In the genomic region with DNA sequence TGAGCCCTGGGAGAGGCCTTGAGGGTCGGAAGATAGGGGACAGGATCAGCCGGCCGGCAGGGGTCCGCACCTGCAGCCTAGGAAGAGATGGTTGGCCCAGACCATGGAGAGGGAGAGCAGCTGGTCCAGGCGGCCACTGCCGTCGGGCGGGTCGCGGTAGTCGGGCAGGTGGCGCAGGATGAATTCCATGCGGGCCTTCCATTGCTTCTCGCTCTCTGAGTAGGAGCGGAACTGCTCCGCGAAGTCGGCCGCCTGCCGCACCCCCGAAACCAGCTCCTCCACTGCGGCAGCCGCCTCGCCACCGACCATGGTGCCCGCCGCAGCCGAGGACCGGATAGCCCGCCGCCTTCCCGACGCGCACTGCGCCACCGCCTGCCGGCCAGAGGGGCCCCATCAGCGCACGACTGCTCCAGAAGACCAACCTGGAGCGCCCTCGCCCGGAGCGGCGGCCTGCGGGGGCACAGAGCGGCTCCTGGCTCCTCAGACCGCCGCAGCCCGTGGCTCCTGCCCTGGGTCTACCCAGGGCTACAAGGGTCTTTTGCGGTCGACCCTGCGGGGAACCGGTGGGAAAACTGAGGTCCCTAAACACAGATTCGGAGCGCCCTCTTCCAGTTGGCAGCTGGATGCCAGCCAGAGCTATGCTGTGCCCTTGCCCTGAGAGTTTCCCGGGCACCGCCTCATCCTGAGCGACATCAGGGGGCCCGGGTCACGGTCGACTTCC, we compare ENCODE assay signal across 8 cellular contexts. TPM values are rescaled to one million over a fixed set of nuclear protein-coding genes. Genes with fewer than 3 reads are reported as not detected.
DNase-seq lines count a peak whose midpoint lies in the region; ATAC-seq and TF ChIP-seq lines count a peak whose summit lies in the region.

A gene with protein sequence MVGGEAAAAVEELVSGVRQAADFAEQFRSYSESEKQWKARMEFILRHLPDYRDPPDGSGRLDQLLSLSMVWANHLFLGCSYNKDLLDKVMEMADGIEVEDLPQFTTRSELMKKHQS (minus strand): TSS at position 336 of the 721 bp plus-strand sequence. CDS start 27 bp downstream, at position 309.

- no peaks in the 10 kb centered on the region for H3F3A ChIP-seq in PC-9 (ENCODE audit: insufficient read depth, low read depth)

- no peaks in the 10 kb centered on the region for H3K27me3 ChIP-seq in PC-9 (ENCODE audit: insufficient read depth, low read depth)
- H3K27me3 ChIP-seq in esophagus (ENCODE audit: control insufficient read depth in 1 of 2, insufficient read depth in 2 of 2, low read length in 2 of 2), result no peaks in the 10 kb centered on the region
- no peaks in the 10 kb centered on the region for H3K27me3 ChIP-seq in muscle layer of duodenum (ENCODE audit: low read depth, low read length)

- no peaks in the 10 kb centered on the region for H3K9me2 ChIP-seq in PC-9 (ENCODE audit: insufficient read depth)

- peaks cover 24% of the 10 kb centered on the region for H3K79me2 ChIP-seq in PC-9 (ENCODE audit: low read depth)

- no TSS peak for BruUV-seq in PC-9 (replicated peaks; lab: Mats Ljungman, UMichigan)

- POLR2A ChIA-PET in PC-9 (lab: Charles Lee; ENCODE audit: unreplicated experiment), result interaction anchor here (0.6 to 0.7 kb wide), 2 partner anchors 55 to 98 kb away, joined by 3 read pairs; no protein-coding TSS in a partner anchor

- peak within 1 kb of the TSS; percentile 98 for H3K4me2 ChIP-seq in PC-9

- H3K27ac ChIP-seq in PC-9 (no peak within 1 kb of the TSS), esophagus (ENCODE audit: low read depth in 2 of 2, low read length in 1 of 2) (peak within 1 kb of the TSS; percentile 84), muscle layer of duodenum (ENCODE audit: low read length) (peak within 1 kb of the TSS; percentile 90)

- CTCF ChIA-PET in PC-9 (lab: Charles Lee), result interaction anchor here (0.6 to 1.1 kb wide), 4 partner anchors 92 to 326 kb away, joined by 3 read pairs; partner anchors contain the start of gene CAMLG

- peak within 1 kb of the TSS; percentile 98 for H3K4me3 ChIP-seq in PC-9
- peak within 1 kb of the TSS; percentile 81 to 91 for H3K4me3 ChIP-seq in esophagus (ENCODE audit: low read depth in 1 of 2, low read length in 2 of 2)
- H3K4me3 ChIP-seq in muscle layer of duodenum (ENCODE audit: low read depth in 1 of 2, low read length in 2 of 2), result peak within 1 kb of the TSS; percentile 87 to 98

- H3K9me3 ChIP-seq in PC-9 (ENCODE audit: insufficient read depth, low read depth) (no peaks in the 10 kb centered on the region), esophagus (ENCODE audit: control insufficient read depth in 2 of 2, insufficient read depth in 1 of 2, low read depth in 1 of 2, low read length in 1 of 2) (no peaks in the 10 kb centered on the region), muscle layer of duodenum (ENCODE audit: control insufficient read depth in 1 of 2, low read length in 2 of 2) (no peaks in the 10 kb centered on the region)

- intact Hi-C loops in PC-9 (cut with micrococcal nuclease; ENCODE audit: unreplicated experiment), result loop anchor here (1.0 to 2.0 kb wide), 4 partner anchors 28 to 165 kb away; no protein-coding TSS in a partner anchor

- H3K4me1 ChIP-seq in PC-9 (replicated peaks; ENCODE audit: insufficient read depth) (peaks cover 16% of the 10 kb centered on the region), esophagus (ENCODE audit: control insufficient read depth in 2 of 2, insufficient read depth in 2 of 2, low read length in 1 of 2) (peaks cover 0 to 6% of the 10 kb centered on the region in 2 donors), muscle layer of duodenum (ENCODE audit: control insufficient read depth in 1 of 2, insufficient read depth in 2 of 2, low read length in 2 of 2) (peaks cover 7 to 19% of the 10 kb centered on the region in 2 donors)

- H3K4me3 Mint-ChIP-seq in IgD-negative memory B cell, result peak within 1 kb of the TSS; percentile 92 to 97 (median 94)
- H3K4me3 Mint-ChIP-seq in activated T-cell treated with anti-CD3 and anti-CD28 coated beads, Interleukin-2, amount 50 U/mL, for 4 hours, result peak within 1 kb of the TSS; percentile 93

- H4K20me1 ChIP-seq in PC-9 (ENCODE audit: insufficient read depth), result no peaks in the 10 kb centered on the region

- peak; percentile 97 for ATAC-seq in GM21529 (IDR thresholded peaks at IDR 0.05; ENCODE audit: unreplicated experiment)
- ATAC-seq in activated T-cell treated with anti-CD3 and anti-CD28 coated beads, Interleukin-2, amount 50 U/mL, for 4 hours, result peak; percentile 100

- no peaks in the 10 kb centered on the region for H3K27me3 Mint-ChIP-seq in IgD-negative memory B cell
- H3K27me3 Mint-ChIP-seq in activated T-cell treated with anti-CD3 and anti-CD28 coated beads, Interleukin-2, amount 50 U/mL, for 4 hours (ENCODE audit: low read depth), result no peaks in the 10 kb centered on the region

- peak; percentile 82 for DNase-seq in DMS53 treated with DMSO at 0.1 percent for 48 hours (lab: John Stamatoyannopoulos, UW; ENCODE audit: unreplicated experiment)
- DNase-seq in PC-9, result peak; percentile 65 to 89
- DNase-seq in activated T-cell treated with anti-CD3 and anti-CD28 coated beads, Interleukin-2, amount 50 U/mL, for 4 hours, result peak; percentile 87
- DNase-seq in stimulated activated CD8-positive, alpha-beta memory T cell treated with anti-CD3 and anti-CD28 coated beads, Interleukin-7, amount 100 ng/mL, for 4 hours (ENCODE audit: low read depth in 2 of 2), result peak; percentile 71 to 87

- no peaks in the 10 kb centered on the region for H3K36me3 Mint-ChIP-seq in IgD-negative memory B cell
- H3K36me3 Mint-ChIP-seq in activated T-cell treated with anti-CD3 and anti-CD28 coated beads, Interleukin-2, amount 50 U/mL, for 4 hours (ENCODE audit: insufficient read depth), result peaks cover 9% of the 10 kb centered on the region

- 0 to 1% methylated on average over 60 to 61 of the region's 61 CpGs for WGBS in esophagus, 2 donors

- peak; percentile 60 for TF ChIP-seq CTCF in PC-9 (conservative IDR thresholded peaks at IDR 0.05)

- peaks cover 14 to 25% (median 24%) of the 10 kb centered on the region in 3 donors for H3K4me1 Mint-ChIP-seq in IgD-negative memory B cell
- peaks cover 34% of the 10 kb centered on the region for H3K4me1 Mint-ChIP-seq in activated T-cell treated with anti-CD3 and anti-CD28 coated beads, Interleukin-2, amount 50 U/mL, for 4 hours (ENCODE audit: low read depth)

- H3K36me3 ChIP-seq in PC-9 (ENCODE audit: low read depth), result no peaks in the 10 kb centered on the region
- H3K36me3 ChIP-seq in esophagus (ENCODE audit: control insufficient read depth in 2 of 2, insufficient read depth in 2 of 2, low read length in 1 of 2), result no peaks in the 10 kb centered on the region
- peaks cover 0 to 4% of the 10 kb centered on the region in 2 donors for H3K36me3 ChIP-seq in muscle layer of duodenum (ENCODE audit: control insufficient read depth in 1 of 2, insufficient read depth in 2 of 2, low read length in 2 of 2)

- peak within 1 kb of the TSS; percentile 88 for H2AFZ ChIP-seq in PC-9

- peak within 1 kb of the TSS; percentile 37 to 93 (median 87) for H3K27ac Mint-ChIP-seq in IgD-negative memory B cell

- no peaks in the 10 kb centered on the region for H3K9me3 Mint-ChIP-seq in IgD-negative memory B cell
- no peaks in the 10 kb centered on the region for H3K9me3 Mint-ChIP-seq in activated T-cell treated with anti-CD3 and anti-CD28 coated beads, Interleukin-2, amount 50 U/mL, for 4 hours

RNA-seq across cellular contexts. Expression of the gene that starts here (rescaled TPM):
- 32.8 TPM for polyA plus RNA-seq in IgD-negative memory B cell
- total RNA-seq in PC-9 (2021), result 35.3 and 36.1 TPM in 2 replicates
- 10 to 100 TPM; 44.0 to 44.4 (median 44.0) TPM for total RNA-seq in activated T-cell treated with anti-CD3 and anti-CD28 coated beads, Interleukin-2, amount 50 U/mL, for 4 hours
- polyA plus RNA-seq in esophagus, result 10 to 100 TPM; 13.7 to 34.6 TPM
